19 cellular contexts compared by ENCODE assay signal in the genomic region with DNA sequence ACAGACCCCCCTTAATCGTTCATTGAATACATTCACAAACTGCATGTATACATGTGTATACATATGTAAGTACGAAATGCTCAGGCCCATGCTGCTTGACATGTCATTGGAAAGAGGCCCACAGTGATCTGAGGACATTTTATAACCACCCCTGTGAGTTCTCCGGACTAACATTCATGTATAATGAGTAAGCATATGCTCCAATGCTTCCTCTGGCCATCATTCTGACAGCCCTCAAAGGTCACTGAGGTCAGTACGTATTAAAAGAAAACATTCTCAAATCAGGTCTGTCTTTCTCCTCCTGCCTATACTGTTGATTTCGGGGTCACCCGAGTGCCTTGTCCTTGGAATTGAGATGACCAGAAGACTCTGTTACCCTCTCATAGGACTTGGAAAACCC. TPM values are rescaled to one million over a fixed set of nuclear protein-coding genes. Genes with fewer than 3 reads are reported as not detected.
DNase-seq lines count a peak whose midpoint lies in the region; ATAC-seq and TF ChIP-seq lines count a peak whose summit lies in the region.
"Had no signal": no experiment of that assay in that cellular context is flagged by ENCODE, and none has a peak within 500 bp of the region (broad histone marks: within the 10 kb centered on the region; RNA-seq: fewer than 3 reads in every experiment).

No MANE protein-coding gene starts in this region.

- peak overlapping the region; percentile 42 for H3K27ac Mint-ChIP-seq in GM23338
- H3K27ac Mint-ChIP-seq: activated naive CD4-positive, alpha-beta T cell treated with anti-CD3 and anti-CD28 coated beads, Interleukin-2, amount 50 U/mL, for 72 hours; CD14-positive monocyte; neural progenitor cell had no signal

- no peaks in the 10 kb centered on the region for H3K27me3 Mint-ChIP-seq in GM23338 (ENCODE audit: insufficient read depth, low read depth, poor library complexity)

- H3K27ac ChIP-seq in GM23338 (ENCODE audit: low read depth), result no peak overlapping the region
- H3K27ac ChIP-seq in fibroblast of lung (ENCODE audit: insufficient read depth, low read length), result no peak overlapping the region
- H3K27ac ChIP-seq in OCI-LY7 (ENCODE audit: low read depth, low read length, poor library complexity, severe bottlenecking), result no peak overlapping the region
- H3K27ac ChIP-seq: cardiac muscle cell, neural progenitor cell, SJSA1, thyroid gland had no signal

- H3K4me1 Mint-ChIP-seq in GM23338, result peaks cover 28% of the 10 kb centered on the region

- POLR2A ChIA-PET in OCI-LY7 (lab: Charles Lee), result no interaction called here

- CTCF ChIA-PET in OCI-LY7 (lab: Charles Lee; ENCODE audit: unreplicated experiment), result no interaction called here

- H3K9me3 ChIP-seq in fibroblast of lung (ENCODE audit: control insufficient read depth, insufficient read depth, low read depth, low read length) (no peaks in the 10 kb centered on the region), OCI-LY7 (ENCODE audit: low read length) (no peaks in the 10 kb centered on the region)
- H3K9me3 ChIP-seq: SJSA1, thyroid gland had no signal

- DNase-seq in GM23338 (ENCODE audit: low spot score) (no peak), RPMI7951 (ENCODE audit: low read depth) (peak; percentile 39), fibroblast of lung (ENCODE audit: low read depth in 2 of 2) (peak; percentile 37 to 70), retina (peak; percentile 2), OCI-LY7 (ENCODE audit: low spot score) (no peak), nucleus accumbens (lab: John Stamatoyannopoulos, UW) (no peak), DMS114 treated with DMSO at 0.1 percent for 48 hours (lab: John Stamatoyannopoulos, UW; ENCODE audit: unreplicated experiment) (no peak)
- DNase-seq: activated CD4-positive, alpha-beta T cell treated with anti-CD3 and anti-CD28 coated beads for 48 hours; effector memory CD4-positive, alpha-beta T cell; KG1; mesendoderm; stimulated activated CD4-positive, alpha-beta T cell treated with anti-CD3 and anti-CD28 coated beads, Interleukin-4, amount 100 ng/mL, for 4 hours; T-helper 9 cell; thyroid gland had no signal

- no peaks in the 10 kb centered on the region for H3K79me2 ChIP-seq in GM23338 (replicated peaks; ENCODE audit: insufficient read depth)
- no peaks in the 10 kb centered on the region for H3K79me2 ChIP-seq in fibroblast of lung (ENCODE audit: control insufficient read depth, insufficient read depth, low read length)
- no peaks in the 10 kb centered on the region for H3K79me2 ChIP-seq in OCI-LY7 (ENCODE audit: insufficient read depth, low read depth, low read length)

- BruUV-seq in OCI-LY7 (replicated peaks; lab: Mats Ljungman, UMichigan), result no TSS peak

- no peaks in the 10 kb centered on the region for H3F3A ChIP-seq in GM23338 (replicated peaks; ENCODE audit: low read depth)

- intact Hi-C loops in OCI-LY7 (cut with micrococcal nuclease; ENCODE audit: unreplicated experiment), result no loop called here

- H3K27me3 ChIP-seq in GM23338 (ENCODE audit: insufficient read depth), result no peaks in the 10 kb centered on the region
- no peaks in the 10 kb centered on the region for H3K27me3 ChIP-seq in fibroblast of lung (ENCODE audit: control insufficient read depth, insufficient read depth, low read length)
- H3K27me3 ChIP-seq: cardiac muscle cell, neural progenitor cell, SJSA1, thyroid gland had no signal

- H3K4me2 ChIP-seq in GM23338, result no peak overlapping the region
- no peak overlapping the region for H3K4me2 ChIP-seq in fibroblast of lung (ENCODE audit: extremely low read depth, insufficient read depth, low read length)
- H3K4me2 ChIP-seq in OCI-LY7 (ENCODE audit: low read length), result no peak overlapping the region
- H3K4me2 ChIP-seq: neural progenitor cell had no signal

- TF ChIP-seq CTCF in GM23338 (conservative IDR thresholded peaks at IDR 0.05; ENCODE audit: low read depth in 2 of 2) (no peak), fibroblast of lung (conservative IDR thresholded peaks at IDR 0.05 in 1 of 2, IDR thresholded peaks at IDR 0.05 in 1 of 2; ENCODE audit: low read depth in 1 of 2, low read length in 2 of 2) (no peak), OCI-LY7 (conservative IDR thresholded peaks at IDR 0.05; ENCODE audit: low read length) (no peak)

- no peaks in the 10 kb centered on the region for H3K36me3 Mint-ChIP-seq in GM23338 (ENCODE audit: low read depth)
- H3K36me3 Mint-ChIP-seq: activated naive CD4-positive, alpha-beta T cell treated with anti-CD3 and anti-CD28 coated beads, Interleukin-2, amount 50 U/mL, for 72 hours; CD14-positive monocyte; neural progenitor cell had no signal

- H3K4me3 ChIP-seq in GM23338 (no peak overlapping the region), fibroblast of lung (replicated peaks in 1 of 4; ENCODE audit: control extremely low read depth in 1 of 4, insufficient read depth in 1 of 4, low read depth in 3 of 4, low read length in 4 of 4) (no peak overlapping the region), OCI-LY7 (ENCODE audit: low read depth, low read length, poor library complexity, severe bottlenecking) (no peak overlapping the region)
- H3K4me3 ChIP-seq: cardiac muscle cell, neural progenitor cell, SJSA1, thyroid gland had no signal

- H3K36me3 ChIP-seq in GM23338 (ENCODE audit: insufficient read depth), result no peaks in the 10 kb centered on the region
- no peaks in the 10 kb centered on the region for H3K36me3 ChIP-seq in fibroblast of lung (ENCODE audit: control insufficient read depth, insufficient read depth, low read length)
- no peaks in the 10 kb centered on the region for H3K36me3 ChIP-seq in OCI-LY7 (ENCODE audit: insufficient read depth, low read length)
- H3K36me3 ChIP-seq: cardiac muscle cell, neural progenitor cell, SJSA1, thyroid gland had no signal

- no peaks in the 10 kb centered on the region for H3K9me3 Mint-ChIP-seq in GM23338
- H3K9me3 Mint-ChIP-seq: activated naive CD4-positive, alpha-beta T cell treated with anti-CD3 and anti-CD28 coated beads, Interleukin-2, amount 50 U/mL, for 72 hours; neural progenitor cell had no signal

- no peak overlapping the region for H3K9ac ChIP-seq in fibroblast of lung (ENCODE audit: insufficient read depth, low read length)
- H3K9ac ChIP-seq: neural progenitor cell had no signal

- H3K4me3 Mint-ChIP-seq in GM23338, result no peak overlapping the region
- H3K4me3 Mint-ChIP-seq: CD14-positive monocyte, neural progenitor cell had no signal

- peaks cover 14% of the 10 kb centered on the region for H3K4me1 ChIP-seq in GM23338 (ENCODE audit: insufficient read depth)
- no peaks in the 10 kb centered on the region for H3K4me1 ChIP-seq in fibroblast of lung (ENCODE audit: control insufficient read depth, extremely low read depth, insufficient read depth, low read length)
- H3K4me1 ChIP-seq in OCI-LY7 (ENCODE audit: insufficient read depth, low read length, poor library complexity, severe bottlenecking), result no peaks in the 10 kb centered on the region
- H3K4me1 ChIP-seq: neural progenitor cell, SJSA1 had no signal

- no peak for ATAC-seq in GM23338
- ATAC-seq: activated naive CD4-positive, alpha-beta T cell treated with anti-CD3 and anti-CD28 coated beads, Interleukin-2, amount 50 U/mL, for 72 hours had no signal

- H2AFZ ChIP-seq in GM23338, result no peak overlapping the region
- no peak overlapping the region for H2AFZ ChIP-seq in fibroblast of lung (ENCODE audit: low read length)
- no peak overlapping the region for H2AFZ ChIP-seq in OCI-LY7 (ENCODE audit: low read length)
- H2AFZ ChIP-seq: neural progenitor cell had no signal

- H4K20me1 ChIP-seq in GM23338 (replicated peaks; ENCODE audit: insufficient read depth), result no peaks in the 10 kb centered on the region
- H4K20me1 ChIP-seq in fibroblast of lung (ENCODE audit: control insufficient read depth, extremely low read depth, insufficient read depth, low read length), result no peaks in the 10 kb centered on the region
- no peaks in the 10 kb centered on the region for H4K20me1 ChIP-seq in OCI-LY7 (ENCODE audit: insufficient read depth, low read length)

- H3K9me2 ChIP-seq in GM23338 (ENCODE audit: insufficient read depth) (no peaks in the 10 kb centered on the region), OCI-LY7 (ENCODE audit: insufficient read depth, low read length) (no peaks in the 10 kb centered on the region)

TF ChIP-seq in GM23338, 12 proteins besides CTCF, POLR2A, EP300 and RAD21 (continues in another document):
- TF ChIP-seq ZNF331 (CRISPR knock-in tag; IDR thresholded peaks at IDR 0.05; ENCODE audit: low read depth) (no peak), EZH2 (IDR thresholded peaks at IDR 0.05; ENCODE audit: low read depth, unreplicated experiment) (no peak), POLR2AphosphoS5 (IDR thresholded peaks at IDR 0.05; ENCODE audit: low read depth) (no peak), JUNB (IDR thresholded peaks at IDR 0.05; ENCODE audit: unreplicated experiment) (no peak), CREB1 (CRISPR knock-in tag; IDR thresholded peaks at IDR 0.05; ENCODE audit: low read depth) (no peak), ZNF114 (CRISPR knock-in tag; IDR thresholded peaks at IDR 0.05) (no peak)
- TF ChIP-seq, protein P1, sequence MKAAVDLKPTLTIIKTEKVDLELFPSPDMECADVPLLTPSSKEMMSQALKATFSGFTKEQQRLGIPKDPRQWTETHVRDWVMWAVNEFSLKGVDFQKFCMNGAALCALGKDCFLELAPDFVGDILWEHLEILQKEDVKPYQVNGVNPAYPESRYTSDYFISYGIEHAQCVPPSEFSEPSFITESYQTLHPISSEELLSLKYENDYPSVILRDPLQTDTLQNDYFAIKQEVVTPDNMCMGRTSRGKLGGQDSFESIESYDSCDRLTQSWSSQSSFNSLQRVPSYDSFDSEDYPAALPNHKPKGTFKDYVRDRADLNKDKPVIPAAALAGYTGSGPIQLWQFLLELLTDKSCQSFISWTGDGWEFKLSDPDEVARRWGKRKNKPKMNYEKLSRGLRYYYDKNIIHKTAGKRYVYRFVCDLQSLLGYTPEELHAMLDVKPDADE (IDR thresholded peaks at IDR 0.05), result no peak

RNA-seq across cellular contexts. Expression of a gene that starts 54.9 kb away (rescaled TPM):
- total RNA-seq in GM23338 (2014; rRNA removed; shearing (Covaris generic)), result 4.7 and 5.5 TPM in 2 replicates
- 3.8 and 4.4 TPM in 2 replicates for polyA plus RNA-seq in GM23338 (2016; fragmentation: Nextera tagmentation; extraction: Ambion mirVana)
- 14.8 and 15.5 TPM in 2 replicates for total RNA-seq in RPMI7951 (2014; rRNA removed; shearing (Covaris generic))
- total RNA-seq in fibroblast of lung, result 24.6 and 24.9 TPM in 2 replicates
- 8.3 and 16.6 TPM in 2 replicates for polyA plus RNA-seq in fibroblast of lung
- polyA plus RNA-seq in fibroblast of lung (2012), result 6.7 and 12.4 TPM in 2 replicates
- polyA minus RNA-seq in fibroblast of lung (ENCODE audit: low replicate concordance), result 1.2 and 6.9 TPM in 2 replicates
- total RNA-seq in OCI-LY7 (2014; rRNA removed; shearing (Covaris generic)), result not detected in 2 replicates
- total RNA-seq in OCI-LY7 (2022), result not detected in 2 replicates

Comparison
In these comparisons a context has a peak if more than half of its experiments do, and no peak if none do; other contexts are left out.
1. DNase-seq: peak in RPMI7951 (single experiment), fibroblast of lung (2 of 2) and retina (single experiment); none in GM23338 (single experiment), OCI-LY7 (single experiment), nucleus accumbens (0 of 56) and DMS114 treated with DMSO at 0.1 percent for 48 hours (single experiment).